In genomic region chr20:34069341-34070078, GRCh38 we compare ENCODE assay signal across 7 cellular contexts. TPM values are rescaled to one million over a fixed set of nuclear protein-coding genes. Genes with fewer than 3 reads are reported as not detected.
DNase-seq lines count a peak whose midpoint lies in the region; ATAC-seq, FAIRE-seq and TF ChIP-seq lines count a peak whose summit lies in the region.

No MANE protein-coding gene starts in this region.

- H3K18ac ChIP-seq in H1 (ENCODE audit: extremely low read depth, low read length) = no peak overlapping the region
- no peak overlapping the region for H3K18ac ChIP-seq in mesenchymal stem cell (ENCODE audit: low read depth in 1 of 2, low read length in 2 of 2)

- ATAC-seq in HG03521 (IDR thresholded peaks at IDR 0.05; ENCODE audit: unreplicated experiment) = peak; percentile 51
- peak; percentile 81 for ATAC-seq in activated CD8-positive, alpha-beta T cell treated with anti-CD3 and anti-CD28 coated beads for 36 hours

- H3K79me2 ChIP-seq in H1 (ENCODE audit: control insufficient read depth in 1 of 2, insufficient read depth in 2 of 2, low read length in 2 of 2) = peaks cover 0 to 23% of the 10 kb centered on the region in 2 experiments; a peak in 2 of 4 replicates

- no peak for TF ChIP-seq POLR2A in H1 (IDR thresholded peaks at IDR 0.05; ENCODE audit: control extremely low read depth in 1 of 2, low read depth in 2 of 2, low read length in 2 of 2)

- H2BK12ac ChIP-seq in H1 (ENCODE audit: low read depth, low read length) (no peak overlapping the region), mesenchymal stem cell (ENCODE audit: low read length in 2 of 2) (no peak overlapping the region)

- H3K27me3 ChIP-seq in H1 (replicated peaks in 1 of 4; ENCODE audit: control insufficient read depth in 3 of 4, extremely low read depth in 1 of 4, insufficient read depth in 3 of 4, low read length in 3 of 4) (no peaks in the 10 kb centered on the region), mesenchymal stem cell (ENCODE audit: control insufficient read depth in 1 of 2, insufficient read depth in 1 of 2, low read length in 2 of 2) (no peaks in the 10 kb centered on the region)

- H3K56ac ChIP-seq in H1 (replicated peaks; ENCODE audit: insufficient read length, low read depth, low read length) = no peak overlapping the region

- H4K91ac ChIP-seq in H1 (replicated peaks; ENCODE audit: insufficient read length, low read length) = no peak overlapping the region
- H4K91ac ChIP-seq in mesenchymal stem cell (ENCODE audit: low read length) = no peak overlapping the region

- H2BK15ac ChIP-seq in H1 (ENCODE audit: low read length) (no peak overlapping the region), mesenchymal stem cell (ENCODE audit: low read depth, poor library complexity, severe bottlenecking) (no peak overlapping the region)

- H3K9ac ChIP-seq in H1 (replicated peaks in 1 of 4; ENCODE audit: extremely low read depth in 1 of 4, low read depth in 3 of 4, low read length in 3 of 4) = no peak overlapping the region
- no peak overlapping the region for H3K9ac ChIP-seq in mesenchymal stem cell (ENCODE audit: low read length)

- H3K27ac Mint-ChIP-seq in activated CD8-positive, alpha-beta T cell treated with anti-CD3 and anti-CD28 coated beads for 36 hours = peak overlapping the region; percentile 27

- H2BK5ac ChIP-seq in H1 (ENCODE audit: low read depth, low read length) (no peak overlapping the region), mesenchymal stem cell (ENCODE audit: low read depth, low read length, poor library complexity, severe bottlenecking) (no peak overlapping the region)

- 51% methylated on average over 7 of the region's 7 CpGs; no CpG with 5 or more reads in 1 of the 2 experiments for WGBS in H1 (ENCODE audit: extremely low coverage in 1 of 2, insufficient coverage in 1 of 2, insufficient read length in 1 of 2, insufficient replicate concordance in 2 of 2, low coverage in 1 of 2, low lambda C conversion rate in 2 of 2, missing lambda C conversion rate in 1 of 2), 2 experiments
- 60% methylated on average over 5 of the region's 7 CpGs for WGBS in mesenchymal stem cell

- H2BK120ac ChIP-seq in H1 (replicated peaks; ENCODE audit: low read depth, low read length) = no peak overlapping the region
- H2BK120ac ChIP-seq in mesenchymal stem cell (ENCODE audit: low read depth, low read length) = no peak overlapping the region

- CTCF ChIA-PET in activated CD8-positive, alpha-beta T cell treated with anti-CD3 and anti-CD28 coated beads for 36 hours (lab: Charles Lee) = interaction anchor here (0.7 to 3.9 kb wide), 30 partner anchors 8 to 277 kb away, joined by 3 to 45 read pairs (median 4); partner anchors contain the start of gene EIF2S2
- CTCF ChIA-PET in H1 (lab: Charles Lee; ENCODE audit: partially characterized antibody) = interaction anchor here (0.6 to 4.6 kb wide), 53 partner anchors 9 to 471 kb away, joined by 3 to 78 read pairs (median 5); partner anchors contain the start of gene CHMP4B

- H3K23ac ChIP-seq in H1 (ENCODE audit: insufficient read length) = no peak overlapping the region
- H3K23ac ChIP-seq in mesenchymal stem cell (ENCODE audit: low read length in 2 of 2) = no peak overlapping the region

- H2AK5ac ChIP-seq in H1 (ENCODE audit: low read depth, low read length) (no peak overlapping the region), mesenchymal stem cell (ENCODE audit: low read length, severe bottlenecking) (no peak overlapping the region)

- no peaks in the 10 kb centered on the region for H3K9me3 Mint-ChIP-seq in activated CD8-positive, alpha-beta T cell treated with anti-CD3 and anti-CD28 coated beads for 36 hours

- H3K36me3 Mint-ChIP-seq in activated CD8-positive, alpha-beta T cell treated with anti-CD3 and anti-CD28 coated beads for 36 hours (ENCODE audit: low read depth) = peaks cover 2% of the 10 kb centered on the region

- H3K27ac ChIP-seq in H1 (ENCODE audit: low read depth, low read length) = no peak overlapping the region
- no peak overlapping the region for H3K27ac ChIP-seq in mesenchymal stem cell (ENCODE audit: low read length, poor library complexity, severe bottlenecking)

- no peak for TF ChIP-seq EP300 in H1 (IDR thresholded peaks at IDR 0.05; ENCODE audit: borderline replicate concordance in 1 of 2, low read depth in 2 of 2, low read length in 2 of 2)

- H3K36me3 ChIP-seq in H1 (ENCODE audit: control insufficient read depth in 2 of 4, insufficient read depth in 4 of 4, low read length in 3 of 4) (peaks cover 0 to 5% (median 0%) of the 10 kb centered on the region in 4 experiments; a peak in 2 of 8 replicates), mesenchymal stem cell (ENCODE audit: control insufficient read depth in 1 of 2, insufficient read depth in 2 of 2, low read depth in 1 of 2, low read length in 2 of 2) (peaks cover 10 to 19% of the 10 kb centered on the region in 2 experiments)

- H3K27me3 Mint-ChIP-seq in activated CD8-positive, alpha-beta T cell treated with anti-CD3 and anti-CD28 coated beads for 36 hours = no peaks in the 10 kb centered on the region

- TF ChIP-seq CTCF in GM12874 (IDR thresholded peaks at IDR 0.05; ENCODE audit: insufficient read depth, low read depth, low read length) (peak; percentile 57), H1 (IDR thresholded peaks at IDR 0.05; ENCODE audit: control extremely low read depth in 1 of 3, insufficient read depth in 1 of 3, low read depth in 1 of 3, low read length in 3 of 3) (peak; percentile 57 to 94 (median 89))
- peak; percentile 82 for TF ChIP-seq CTCF in activated CD8-positive, alpha-beta T cell treated with anti-CD3 and anti-CD28 coated beads for 36 hours (IDR thresholded peaks at IDR 0.05)

- intact Hi-C loops in activated CD8-positive, alpha-beta T cell treated with anti-CD3 and anti-CD28 coated beads for 36 hours (cut with micrococcal nuclease) = loop anchor here (5.0 to 10.0 kb wide), 2 partner anchors 137 to 215 kb away; no protein-coding TSS in a partner anchor

- POLR2A ChIA-PET in activated CD8-positive, alpha-beta T cell treated with anti-CD3 and anti-CD28 coated beads for 36 hours (lab: Charles Lee) = interaction anchor here (0.8 kb wide), 1 partner anchor 136 kb away, joined by 3 read pairs; no protein-coding TSS in a partner anchor
- POLR2A ChIA-PET in H1 (lab: Charles Lee; ENCODE audit: partially characterized antibody) = interaction anchor here (0.7 to 2.7 kb wide), 3 partner anchors 42 to 89 kb away, joined by 3 to 14 read pairs (median 8); partner anchors contain the start of genes EIF2S2 and RALY

- FAIRE-seq in H1 (lab: Jason Lieb, UNC) = peak; percentile 88

- H3K4me2 ChIP-seq in H1 (ENCODE audit: insufficient read depth in 1 of 2, low read depth in 2 of 2, low read length in 2 of 2) (no peak overlapping the region), mesenchymal stem cell (ENCODE audit: low read length, poor library complexity, severe bottlenecking) (no peak overlapping the region)

- H3K79me1 ChIP-seq in H1 (ENCODE audit: low read depth, low read length) (no peaks in the 10 kb centered on the region; the same call in 1 of the 2 replicates), mesenchymal stem cell (replicated peaks; ENCODE audit: low read length, poor library complexity, severe bottlenecking) (peaks cover 52% of the 10 kb centered on the region)

- no peak overlapping the region for H3K14ac ChIP-seq in H1 (ENCODE audit: insufficient read length)
- H3K14ac ChIP-seq in mesenchymal stem cell (ENCODE audit: low read length in 2 of 2) = no peak overlapping the region

- H3K23me2 ChIP-seq in H1 (ENCODE audit: low read depth, low read length) = no peaks in the 10 kb centered on the region; the same call in 1 of the 2 replicates

- no peak overlapping the region for H3K4me3 Mint-ChIP-seq in activated CD8-positive, alpha-beta T cell treated with anti-CD3 and anti-CD28 coated beads for 36 hours

- DNase-seq in NCI-H69 (lab: John Stamatoyannopoulos, UW) = peak; percentile 85
- DNase-seq in activated CD8-positive, alpha-beta T cell treated with anti-CD3 and anti-CD28 coated beads for 36 hours = peak; percentile 63
- peak; percentile 53 to 79 for DNase-seq in H1 (ENCODE audit: low read depth in 1 of 2, low spot score in 2 of 2)
- peak; percentile 83 for DNase-seq in mesenchymal stem cell
- DNase-seq in stimulated activated CD8-positive, alpha-beta memory T cell treated with anti-CD3 and anti-CD28 coated beads, Interleukin-4, amount 100 ng/mL, for 24 hours (ENCODE audit: low read depth) = peak; percentile 11

- no peak overlapping the region for H4K5ac ChIP-seq in H1 (ENCODE audit: insufficient read length, low read depth, low read length)

- H3K4me1 ChIP-seq in H1 (replicated peaks in 1 of 4; ENCODE audit: control insufficient read depth in 3 of 4, insufficient read depth in 4 of 4, low read length in 3 of 4) (peaks cover 0 to 9% (median 5%) of the 10 kb centered on the region in 4 experiments; a peak in 5 of 7 replicates), mesenchymal stem cell (ENCODE audit: control insufficient read depth, insufficient read depth, low read depth, low read length) (peaks cover 7% of the 10 kb centered on the region)

- H2BK20ac ChIP-seq in H1 (ENCODE audit: low read length) = no peak overlapping the region

- no peak overlapping the region for H4K8ac ChIP-seq in H1 (ENCODE audit: extremely low read depth, insufficient read depth, low read length)
- H4K8ac ChIP-seq in mesenchymal stem cell (ENCODE audit: low read length) = no peak overlapping the region

- H3K4me3 ChIP-seq in H1 (ENCODE audit: extremely low read depth in 1 of 4, insufficient read depth in 2 of 4, low read depth in 3 of 4, low read length in 4 of 4) (no peak overlapping the region), mesenchymal stem cell (ENCODE audit: insufficient read depth in 1 of 2, low read depth in 1 of 2, low read length in 2 of 2) (no peak overlapping the region)

- H3K4me1 Mint-ChIP-seq in activated CD8-positive, alpha-beta T cell treated with anti-CD3 and anti-CD28 coated beads for 36 hours (ENCODE audit: low read depth) = peaks cover 42% of the 10 kb centered on the region

- H2AFZ ChIP-seq in H1 (ENCODE audit: low read length) (no peak overlapping the region), mesenchymal stem cell (ENCODE audit: low read depth, low read length) (no peak overlapping the region)

- peaks cover 8 to 21% of the 10 kb centered on the region in 2 experiments for H4K20me1 ChIP-seq in H1 (replicated peaks in 1 of 2; ENCODE audit: control insufficient read depth in 1 of 2, insufficient read depth in 2 of 2, low read length in 2 of 2)

- H3K9me3 ChIP-seq in H1 (ENCODE audit: insufficient read depth in 2 of 2, low read depth in 1 of 2, low read length in 1 of 2) (no peaks in the 10 kb centered on the region), mesenchymal stem cell (ENCODE audit: control insufficient read depth, low read length) (no peaks in the 10 kb centered on the region)

- H3K4ac ChIP-seq in H1 (replicated peaks; ENCODE audit: insufficient read length, low read depth, low read length) (no peak overlapping the region), mesenchymal stem cell (ENCODE audit: low read depth in 1 of 2, low read length in 2 of 2) (no peak overlapping the region)

- peak; percentile 96 to 98 for TF ChIP-seq RAD21 in H1 (IDR thresholded peaks at IDR 0.05 in 1 of 2, conservative IDR thresholded peaks at IDR 0.05 in 1 of 2; ENCODE audit: low read depth in 2 of 2, low read length in 2 of 2)

RNA-seq across cellular contexts. Expression of gene EIF2S2, which starts 42.5 kb away (rescaled TPM):
- 100 to 1,000 TPM; 161 to 164 TPM for total RNA-seq in activated CD8-positive, alpha-beta T cell treated with anti-CD3 and anti-CD28 coated beads for 36 hours
- total RNA-seq in H1 (2021; fragmentation: NEBNext Ultra II Directional; extraction: Animal tissue kit (Norgen Biotek cat#: 25700)) = 133 and 142 TPM in 2 replicates
- 39.3 and 59.5 TPM in 2 replicates for polyA plus RNA-seq in H1 (2011; rRNA removed)
- 85.8 TPM for polyA plus RNA-seq in H1 (2011; cell fraction: cytosol; rRNA removed)
- 28.8 TPM for polyA plus RNA-seq in H1 (2011; cell fraction: nucleus; rRNA removed)
- 102 to 153 TPM (median 112 TPM) in 4 replicates for polyA plus RNA-seq in H1 (2012, experiment 1 of 2)
- 16.1 TPM for polyA plus RNA-seq in H1 (2012, experiment 2 of 2)
- polyA plus RNA-seq in H1 (2013, experiment 1 of 2) = 219 TPM
- polyA plus RNA-seq in H1 (2013, experiment 2 of 2) = 221 TPM
- 34.5 and 39.4 TPM in 2 replicates for polyA minus RNA-seq in H1 (2011; rRNA and poly(A)+ RNA removed)
- 28.8 TPM for polyA minus RNA-seq in H1 (2011; cell fraction: cytosol; rRNA and poly(A)+ RNA removed)
- 25.4 TPM for polyA minus RNA-seq in H1 (2011; cell fraction: nucleus; rRNA and poly(A)+ RNA removed)
- polyA plus RNA-seq in mesenchymal stem cell (2013, experiment 1 of 2) = 204 TPM
- polyA plus RNA-seq in mesenchymal stem cell (2013, experiment 2 of 2) = 209 TPM

Comparison
In these comparisons a context has a peak if more than half of its experiments do, and no peak if none do; other contexts are left out.
1. DNase-seq: peak in every context shown above with its lines; median percentile 85 in NCI-H69; 83 in mesenchymal stem cell; 66 in H1; 63 in activated CD8-positive, alpha-beta T cell treated with anti-CD3 and anti-CD28 coated beads for 36 hours; 11 in stimulated activated CD8-positive, alpha-beta memory T cell treated with anti-CD3 and anti-CD28 coated beads, Interleukin-4, amount 100 ng/mL, for 24 hours.